ENCODE assay signal across 12 cellular contexts in genomic region chr17:55496094-55496881, GRCh38. TPM values are rescaled to one million over a fixed set of nuclear protein-coding genes. Genes with fewer than 3 reads are reported as not detected.
DNase-seq lines count a peak whose midpoint lies in the region; ATAC-seq, FAIRE-seq and TF ChIP-seq lines count a peak whose summit lies in the region.
"Had no signal": no experiment of that assay in that cellular context is flagged by ENCODE, and none has a peak within 500 bp of the region (broad histone marks: within the 10 kb centered on the region; RNA-seq: fewer than 3 reads in every experiment).

No MANE protein-coding gene starts in this region.

- TF ChIP-seq CTCF in WTC11 (IDR thresholded peaks at IDR 0.05), result no peak
- TF ChIP-seq CTCF in kidney (IDR thresholded peaks at IDR 0.05; ENCODE audit: borderline replicate concordance, extremely low read depth, insufficient read depth), result no peak

- peaks cover 8 to 11% of the 10 kb centered on the region in 2 donors for H3K4me1 ChIP-seq in kidney (ENCODE audit: control insufficient read depth in 1 of 2, insufficient read depth in 1 of 2, low read depth in 1 of 2, low read length in 2 of 2)

- no peak for ATAC-seq in WTC11
- ATAC-seq in stimulated activated naive CD8-positive, alpha-beta T cell treated with anti-CD3 and anti-CD28 coated beads, Interleukin-15, Interleukin-2, amounts not matched to agents 100 U/mL and 50 U/mL, for 24 hours, result no peak

- peak overlapping the region; percentile 39 to 40 for H3K27ac ChIP-seq in kidney (ENCODE audit: low read depth in 2 of 2, low read length in 2 of 2)
- H3K27ac ChIP-seq: thoracic aorta had no signal

- H3K4me3 ChIP-seq in kidney (ENCODE audit: low read length in 2 of 2), result no peak overlapping the region
- H3K4me3 ChIP-seq: sigmoid colon, thoracic aorta had no signal

- H3K4me1 Mint-ChIP-seq in WTC11, result peaks cover 9% of the 10 kb centered on the region

- intact Hi-C loops in kidney (cut with DNase I), result no loop called here

- POLR2A ChIA-PET in WTC11 (lab: Charles Lee), result no interaction called here

- H3K36me3 Mint-ChIP-seq in WTC11, result no peaks in the 10 kb centered on the region

- CTCF ChIA-PET in WTC11 (lab: Charles Lee), result no interaction called here

- no peaks in the 10 kb centered on the region for H3K9me3 Mint-ChIP-seq in WTC11

- H3K9ac ChIP-seq in kidney (ENCODE audit: low read length in 2 of 2), result no peak overlapping the region

- H3K4me3 Mint-ChIP-seq in WTC11, result no peak overlapping the region

- no peaks in the 10 kb centered on the region; the same call in 1 of the 2 replicates for H3K27me3 Mint-ChIP-seq in WTC11 (ENCODE audit: low read depth)

- H3K36me3 ChIP-seq in kidney (ENCODE audit: control insufficient read depth in 1 of 2, insufficient read depth in 2 of 2, low read length in 2 of 2), result no peaks in the 10 kb centered on the region
- H3K36me3 ChIP-seq: sigmoid colon, thoracic aorta had no signal

- H3K27ac Mint-ChIP-seq in WTC11, result no peak overlapping the region

- H3K9me3 ChIP-seq in kidney (ENCODE audit: control insufficient read depth in 1 of 2, low read length in 2 of 2), result no peaks in the 10 kb centered on the region
- H3K9me3 ChIP-seq: sigmoid colon, thoracic aorta had no signal

- peak; percentile 42 for DNase-seq in NCI-H2171 treated with DMSO at 0.1 percent for 48 hours (lab: John Stamatoyannopoulos, UW)
- no peak for DNase-seq in NCI-H2171 (lab: John Stamatoyannopoulos, UW)
- DNase-seq in WTC11 (ENCODE audit: low spot score), result no peak
- DNase-seq in kidney, result no peak
- DNase-seq in urothelium cell line (ENCODE audit: low spot score), result peak; percentile 16
- DNase-seq in NCI-H146 treated with DMSO at 0.1 percent for 48 hours (lab: John Stamatoyannopoulos, UW; ENCODE audit: unreplicated experiment), result no peak
- DNase-seq in SHP77 (lab: John Stamatoyannopoulos, UW), result no peak
- DNase-seq in stimulated activated naive CD8-positive, alpha-beta T cell treated with anti-CD3 and anti-CD28 coated beads, Interleukin-15, Interleukin-2, amounts not matched to agents 100 U/mL and 50 U/mL, for 24 hours, result no peak
- DNase-seq: sigmoid colon had no signal

- FAIRE-seq in kidney (lab: Jason Lieb, UNC) (no peak), urothelium cell line (lab: Jason Lieb, UNC) (no peak)
- FAIRE-seq: A204.1 had no signal

TF ChIP-seq in WTC11, 78 proteins besides CTCF, POLR2A, EP300 and RAD21:
- TF ChIP-seq PRDM15 (CRISPR knock-in tag; IDR thresholded peaks at IDR 0.05), result peak; percentile 55; the same call in 1 of the 2 replicates
- TF ChIP-seq ZNF263 (CRISPR knock-in tag; IDR thresholded peaks at IDR 0.05; ENCODE audit: low read depth), result no peak

RNA-seq across cellular contexts. Expression of gene SMIM36, which starts 15.0 kb away (rescaled TPM):
- total RNA-seq in WTC11 (2021) (not detected in 3 replicates), kidney (not detected)
- not detected for polyA plus RNA-seq in kidney (ENCODE audit: insufficient read depth, low read depth, low replicate concordance)
- total RNA-seq: sigmoid colon, thoracic aorta had no signal
- polyA plus RNA-seq: esophagus, sigmoid colon had no signal

Comparison
In these comparisons a context has a peak if more than half of its experiments do, and no peak if none do; other contexts are left out.
1. DNase-seq: peak in NCI-H2171 treated with DMSO at 0.1 percent for 48 hours (single experiment) and urothelium cell line (single experiment); none in NCI-H2171 (single experiment), WTC11 (single experiment), kidney (single experiment), NCI-H146 treated with DMSO at 0.1 percent for 48 hours (single experiment), SHP77 (0 of 2) and stimulated activated naive CD8-positive, alpha-beta T cell treated with anti-CD3 and anti-CD28 coated beads, Interleukin-15, Interleukin-2, amounts not matched to agents 100 U/mL and 50 U/mL, for 24 hours (single experiment).